In the genomic region with DNA sequence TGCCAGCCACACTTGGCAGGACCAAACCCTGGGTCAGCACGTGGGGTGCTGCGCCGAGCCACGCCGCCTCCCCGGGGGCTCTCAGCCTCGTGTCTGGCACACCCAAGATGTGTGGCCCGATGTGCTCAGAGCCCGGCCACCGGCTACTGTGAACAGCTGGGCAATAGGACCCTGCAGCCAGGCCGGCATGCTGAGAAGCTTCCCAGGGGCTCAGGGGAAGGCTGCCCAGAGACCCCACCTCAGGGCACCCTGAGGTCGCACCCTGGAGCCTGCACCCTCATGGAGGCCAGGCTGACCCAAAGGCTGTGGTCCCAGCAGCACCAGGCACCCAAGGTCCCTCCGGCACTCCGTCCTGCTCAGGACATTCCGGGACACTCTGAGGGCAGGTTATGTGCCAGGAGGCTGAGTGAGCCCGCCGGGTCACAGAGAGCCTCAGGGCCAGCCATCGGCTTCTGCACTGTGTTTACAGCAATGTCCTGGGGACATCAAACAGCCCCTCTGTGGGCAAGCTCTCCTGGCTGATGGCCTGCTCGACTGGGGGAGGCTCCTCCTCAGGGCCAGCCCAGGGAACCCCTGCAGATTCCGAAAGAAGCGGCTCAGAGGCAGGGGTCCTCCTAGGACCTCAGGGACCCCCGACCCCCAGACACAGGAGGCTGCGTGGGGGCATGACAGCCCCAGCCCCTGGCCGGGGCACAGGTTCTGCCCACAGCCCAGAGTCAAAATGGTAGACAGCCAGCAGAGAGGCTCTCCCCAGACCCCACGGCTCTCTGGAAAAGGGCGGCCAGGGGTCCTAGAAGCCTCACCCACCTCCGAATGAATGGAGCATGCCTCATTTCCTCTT, we compare ENCODE assay signal across 15 cellular contexts. TPM values are rescaled to one million over a fixed set of nuclear protein-coding genes. Genes with fewer than 3 reads are reported as not detected.
A peak's percentile ranks its signal among the peaks of the same experiment; 100 is the strongest.
DNase-seq lines count a peak whose midpoint lies in the region; ATAC-seq and TF ChIP-seq lines count a peak whose summit lies in the region.
"Had no signal": no experiment of that assay in that cellular context is flagged by ENCODE, and none has a peak within 500 bp of the region (broad histone marks: within the 10 kb centered on the region; RNA-seq: fewer than 3 reads in every experiment).

No MANE protein-coding gene starts in this region.

- no peaks in the 10 kb centered on the region for H3K27me3 Mint-ChIP-seq in activated T-cell treated with anti-CD3 and anti-CD28 coated beads, Interleukin-2, amount 50 U/mL, for 24 hours
- no peaks in the 10 kb centered on the region for H3K27me3 Mint-ChIP-seq in endodermal cell (ENCODE audit: insufficient read depth)

- H3K36me3 ChIP-seq in endodermal cell (ENCODE audit: control insufficient read depth, insufficient read depth, low read length): peaks cover 13% of the 10 kb centered on the region
- peaks cover 8% of the 10 kb centered on the region for H3K36me3 ChIP-seq in lower lobe of right lung
- H3K36me3 ChIP-seq in thyroid gland: no peaks in the 10 kb centered on the region
- H3K36me3 ChIP-seq: thoracic aorta had no signal

- H3K9me3 ChIP-seq in endodermal cell (ENCODE audit: control insufficient read depth, low read length) (no peaks in the 10 kb centered on the region), lower lobe of right lung (no peaks in the 10 kb centered on the region), thyroid gland (no peaks in the 10 kb centered on the region)
- H3K9me3 ChIP-seq: thoracic aorta had no signal

- TF ChIP-seq CTCF in endodermal cell (conservative IDR thresholded peaks at IDR 0.05): no peak
- no peak for TF ChIP-seq CTCF in lower lobe of right lung (IDR thresholded peaks at IDR 0.05)
- TF ChIP-seq CTCF in thyroid gland (IDR thresholded peaks at IDR 0.05): no peak

- intact Hi-C loops in lower lobe of right lung (cut with DNase I): no loop called here
- intact Hi-C loops in thyroid gland (cut with DNase I): no loop called here

- no peak overlapping the region for H3K27ac Mint-ChIP-seq in activated T-cell treated with anti-CD3 and anti-CD28 coated beads, Interleukin-2, amount 50 U/mL, for 24 hours
- H3K27ac Mint-ChIP-seq in endodermal cell: no peak overlapping the region

- peaks cover 63% of the 10 kb centered on the region for H3K36me3 Mint-ChIP-seq in activated T-cell treated with anti-CD3 and anti-CD28 coated beads, Interleukin-2, amount 50 U/mL, for 24 hours (ENCODE audit: low read depth)
- peaks cover 10% of the 10 kb centered on the region for H3K36me3 Mint-ChIP-seq in endodermal cell (ENCODE audit: low read depth)

- H3K4me3 Mint-ChIP-seq in activated T-cell treated with anti-CD3 and anti-CD28 coated beads, Interleukin-2, amount 50 U/mL, for 24 hours: no peak overlapping the region
- H3K4me3 Mint-ChIP-seq in endodermal cell: no peak overlapping the region
- H3K4me3 Mint-ChIP-seq: nephron progenitor cell had no signal

- no peaks in the 10 kb centered on the region for H3K27me3 ChIP-seq in endodermal cell (ENCODE audit: control insufficient read depth, insufficient read depth, low read length, poor library complexity, severe bottlenecking)
- no peaks in the 10 kb centered on the region for H3K27me3 ChIP-seq in lower lobe of right lung (ENCODE audit: low read depth)
- no peaks in the 10 kb centered on the region for H3K27me3 ChIP-seq in thyroid gland

- no peaks in the 10 kb centered on the region for H3K9me3 Mint-ChIP-seq in activated T-cell treated with anti-CD3 and anti-CD28 coated beads, Interleukin-2, amount 50 U/mL, for 24 hours
- no peaks in the 10 kb centered on the region for H3K9me3 Mint-ChIP-seq in endodermal cell
- H3K9me3 Mint-ChIP-seq: nephron progenitor cell had no signal

- ATAC-seq in lower lobe of right lung (no peak), HG02981 (IDR thresholded peaks at IDR 0.05; ENCODE audit: unreplicated experiment) (no peak), HG03108 (IDR thresholded peaks at IDR 0.05; ENCODE audit: unreplicated experiment) (no peak)

- DNase-seq in activated T-cell treated with anti-CD3 and anti-CD28 coated beads, Interleukin-2, amount 50 U/mL, for 24 hours: peak; percentile 30
- no peak for DNase-seq in activated T-cell treated with anti-CD3 and anti-CD28 coated beads, Interleukin-2, amount 50 U/mL, for 1 hour
- DNase-seq in endodermal cell: peak; percentile 42
- DNase-seq in lower lobe of right lung: peak; percentile 39
- DNase-seq in thyroid gland: peak; percentile 1 to 5
- no peak for DNase-seq in NCI-H1105 treated with DMSO at 0.1 percent for 48 hours (lab: John Stamatoyannopoulos, UW)
- DNase-seq: foreskin melanocyte; GF-D8; NCI-H2081; NK-92 treated with Interleukin-12 subunit alpha and Interleukin-12 subunit beta, amount 100 ng/mL, for 24 hours had no signal

- H3K27ac ChIP-seq in endodermal cell (ENCODE audit: low read depth, low read length): no peak overlapping the region
- H3K27ac ChIP-seq in lower lobe of right lung: peak overlapping the region; percentile 68
- H3K27ac ChIP-seq in thyroid gland: no peak overlapping the region
- H3K27ac ChIP-seq: SK-N-MC, thoracic aorta had no signal

- H3K4me1 Mint-ChIP-seq in activated T-cell treated with anti-CD3 and anti-CD28 coated beads, Interleukin-2, amount 50 U/mL, for 24 hours (ENCODE audit: low read depth): peaks cover 30% of the 10 kb centered on the region
- H3K4me1 Mint-ChIP-seq in endodermal cell: peaks cover 6% of the 10 kb centered on the region

- no peak for TF ChIP-seq POLR2A in thyroid gland (IDR thresholded peaks at IDR 0.05)

- WGBS in endodermal cell (ENCODE audit: insufficient coverage in 1 of 2, insufficient read length in 1 of 2), 2 experiments: 93 to 94% methylated on average over 14 to 27 of the region's 27 CpGs
- 49 to 75% methylated on average over 5 to 11 of the region's 27 CpGs for WGBS in thyroid gland, 2 donors

- no peak overlapping the region for H3K4me3 ChIP-seq in endodermal cell (ENCODE audit: low read length)
- peak overlapping the region; percentile 8 for H3K4me3 ChIP-seq in lower lobe of right lung
- H3K4me3 ChIP-seq in thyroid gland (replicated peaks in 1 of 3): no peak overlapping the region
- H3K4me3 ChIP-seq: SK-N-MC, thoracic aorta had no signal

- no peak overlapping the region for H3K9ac ChIP-seq in endodermal cell (ENCODE audit: extremely low read depth, low read length, poor library complexity, severe bottlenecking)

- H3K4me1 ChIP-seq in endodermal cell (ENCODE audit: control insufficient read depth, insufficient read depth, low read length) (peaks cover 10% of the 10 kb centered on the region), lower lobe of right lung (peaks cover 22% of the 10 kb centered on the region), thyroid gland (peaks cover 13 to 14% of the 10 kb centered on the region in 2 donors)

RNA-seq across cellular contexts. Expression of a gene that starts 8.3 kb away (rescaled TPM):
- total RNA-seq in endodermal cell (10 to 100 TPM; 28.8 to 29.4 TPM), lower lobe of right lung (50.7 TPM), thyroid gland (10 to 100 TPM in 3 of 4 donors, 1 to 10 TPM in 1; 7.6 to 15.5 (median 12.2) TPM)
- 19.9 TPM for polyA plus RNA-seq in endodermal cell (2013, experiment 1 of 2)
- 16.4 TPM for polyA plus RNA-seq in endodermal cell (2013, experiment 2 of 2)

Comparison
In these comparisons a context has a peak if more than half of its experiments do, and no peak if none do; other contexts are left out.
1. DNase-seq: peak in activated T-cell treated with anti-CD3 and anti-CD28 coated beads, Interleukin-2, amount 50 U/mL, for 24 hours (single experiment), endodermal cell (single experiment), lower lobe of right lung (single experiment) and thyroid gland (2 of 2); none in activated T-cell treated with anti-CD3 and anti-CD28 coated beads, Interleukin-2, amount 50 U/mL, for 1 hour (single experiment) and NCI-H1105 treated with DMSO at 0.1 percent for 48 hours (single experiment).